9 cellular contexts compared by ENCODE assay signal in genomic region chr18:74500380-74501173, GRCh38. TPM values are rescaled to one million over a fixed set of nuclear protein-coding genes. Genes with fewer than 3 reads are reported as not detected.
DNase-seq lines count a peak whose midpoint lies in the region; ATAC-seq and TF ChIP-seq lines count a peak whose summit lies in the region.
"Not testable (repeated sequence)": the region's sequence is repeated elsewhere in the genome, so short reads cannot be mapped to it uniquely, and the experiment has no call there.
"Had no signal": no experiment of that assay in that cellular context is flagged by ENCODE, and none has a peak within 500 bp of the region (broad histone marks: within the 10 kb centered on the region; RNA-seq: fewer than 3 reads in every experiment).

No MANE protein-coding gene starts in this region.

- H2AFZ ChIP-seq in KMS-11 (ENCODE audit: low read depth), result not testable (repeated sequence)

- peak overlapping the region; percentile 70 for H3K4me2 ChIP-seq in KMS-11

- H3K36me3 ChIP-seq in KMS-11 (ENCODE audit: insufficient read depth), result peaks cover 32% of the 10 kb centered on the region; the same call in 1 of the 2 replicates
- H3K36me3 ChIP-seq in duodenal mucosa (ENCODE audit: control insufficient read depth in 1 of 2, insufficient read depth in 2 of 2, low read length in 2 of 2), result peaks cover 17 to 38% of the 10 kb centered on the region in 2 donors

- not testable (repeated sequence) for TF ChIP-seq CTCF in CD4-positive, alpha-beta T cell (IDR thresholded peaks at IDR 0.05); KMS-11 (conservative IDR thresholded peaks at IDR 0.05; ENCODE audit: low read depth, low read length); osteocyte (IDR thresholded peaks at IDR 0.05)

- H3K9ac ChIP-seq in KMS-11, result peak overlapping the region; percentile 70
- peak overlapping the region in 1 of 2 donors; percentile 23 for H3K9ac ChIP-seq in duodenal mucosa (ENCODE audit: low read depth in 1 of 2, low read length in 2 of 2)

- H3K9me3 ChIP-seq in CD4-positive, alpha-beta T cell (ENCODE audit: control insufficient read depth, low read length); duodenal mucosa (ENCODE audit: control insufficient read depth in 1 of 2, low read length in 2 of 2): not testable (repeated sequence)

- H3K27me3 Mint-ChIP-seq in CD4-positive, alpha-beta T cell; T-cell; activated naive CD4-positive, alpha-beta T cell treated with anti-CD3 and anti-CD28 coated beads, Interleukin-2, amount 50 U/mL, for 24 hours; osteocyte (ENCODE audit: unreplicated experiment): not testable (repeated sequence)

- H4K20me1 ChIP-seq in KMS-11 (ENCODE audit: insufficient read depth), result not testable (repeated sequence)

- ATAC-seq in CD4-positive, alpha-beta T cell (ENCODE audit: poor library complexity); T-cell (replicated peaks in 1 of 4): not testable (repeated sequence)

- intact Hi-C loops in CD4-positive, alpha-beta T cell (cut with DNase I, micrococcal nuclease), result loop anchor here in 1 of 2 experiments (2.0 kb wide), 1 partner anchor 354 kb away; the partner anchor contains the start of gene FBXO15

- H3K27ac ChIP-seq in CD4-positive, alpha-beta T cell (ENCODE audit: low read depth, low read length), result not testable (repeated sequence)
- peak overlapping the region; percentile 78 for H3K27ac ChIP-seq in KMS-11
- peak overlapping the region; percentile 30 for H3K27ac ChIP-seq in duodenal mucosa (ENCODE audit: low read depth, low read length)
- H3K27ac ChIP-seq in substantia nigra (ENCODE audit: low read depth, low read length, poor library complexity, severe bottlenecking), result peak overlapping the region; percentile 50

- peak overlapping the region; percentile 42 for H3K4me3 Mint-ChIP-seq in CD4-positive, alpha-beta T cell
- peak overlapping the region; percentile 37 to 96 (median 86) for H3K4me3 Mint-ChIP-seq in T-cell
- H3K4me3 Mint-ChIP-seq in activated naive CD4-positive, alpha-beta T cell treated with anti-CD3 and anti-CD28 coated beads, Interleukin-2, amount 50 U/mL, for 24 hours, result peak overlapping the region; percentile 79
- H3K4me3 Mint-ChIP-seq in osteocyte (ENCODE audit: unreplicated experiment), result not testable (repeated sequence)

- H3K4me3 ChIP-seq in KMS-11 (IDR thresholded peaks at IDR 0.05; ENCODE audit: insufficient read depth, low read depth, low read length), result not testable (repeated sequence)
- peak overlapping the region; percentile 54 to 57 for H3K4me3 ChIP-seq in duodenal mucosa (ENCODE audit: low read depth in 1 of 2, low read length in 2 of 2)

- peaks cover 51% of the 10 kb centered on the region for H3K4me1 Mint-ChIP-seq in CD4-positive, alpha-beta T cell (ENCODE audit: low read depth)
- H3K4me1 Mint-ChIP-seq in T-cell (peaks cover 52 to 59% (median 53%) of the 10 kb centered on the region in 3 donors), osteocyte (ENCODE audit: unreplicated experiment) (peaks cover 26% of the 10 kb centered on the region)
- peaks cover 62% of the 10 kb centered on the region for H3K4me1 Mint-ChIP-seq in activated naive CD4-positive, alpha-beta T cell treated with anti-CD3 and anti-CD28 coated beads, Interleukin-2, amount 50 U/mL, for 24 hours

- not testable (repeated sequence) for H3K27me3 ChIP-seq in CD4-positive, alpha-beta T cell (ENCODE audit: control insufficient read depth, insufficient read depth, low read length); KMS-11 (ENCODE audit: insufficient read depth, low read depth); duodenal mucosa (ENCODE audit: control insufficient read depth in 1 of 2, insufficient read depth in 2 of 2, low read length in 2 of 2)

- POLR2A ChIA-PET in CD4-positive, alpha-beta T cell (lab: Charles Lee), result interaction anchor here (0.6 to 2.6 kb wide), 5 partner anchors 10 to 159 kb away, joined by 3 to 16 read pairs (median 3); no protein-coding TSS in a partner anchor
- POLR2A ChIA-PET in T-cell (lab: Charles Lee), result interaction anchor here in 1 of 2 donors (0.7 kb wide), 1 partner anchor 107 kb away, joined by 3 read pairs; no protein-coding TSS in a partner anchor

- H3K36me3 Mint-ChIP-seq in CD4-positive, alpha-beta T cell (ENCODE audit: low read depth), result peaks cover 76% of the 10 kb centered on the region
- H3K36me3 Mint-ChIP-seq in T-cell (peaks cover 31% of the 10 kb centered on the region), osteocyte (ENCODE audit: unreplicated experiment) (peaks cover 21% of the 10 kb centered on the region)
- H3K36me3 Mint-ChIP-seq in activated naive CD4-positive, alpha-beta T cell treated with anti-CD3 and anti-CD28 coated beads, Interleukin-2, amount 50 U/mL, for 24 hours, result peaks cover 14% of the 10 kb centered on the region

- CTCF ChIA-PET in CD4-positive, alpha-beta T cell (lab: Charles Lee), result interaction anchor here (1.1 kb wide), 1 partner anchor 148 kb away, joined by 6 read pairs; no protein-coding TSS in a partner anchor
- CTCF ChIA-PET in T-cell (lab: Charles Lee), result interaction anchor here in 1 of 2 donors (1.3 kb wide), 1 partner anchor 147 kb away, joined by 3 read pairs; no protein-coding TSS in a partner anchor

- peak overlapping the region; percentile 97 for H3K27ac Mint-ChIP-seq in CD4-positive, alpha-beta T cell
- peak overlapping the region; percentile 64 to 69 for H3K27ac Mint-ChIP-seq in T-cell
- peak overlapping the region; percentile 91 for H3K27ac Mint-ChIP-seq in activated naive CD4-positive, alpha-beta T cell treated with anti-CD3 and anti-CD28 coated beads, Interleukin-2, amount 50 U/mL, for 24 hours
- H3K27ac Mint-ChIP-seq in osteocyte (ENCODE audit: unreplicated experiment), result peak overlapping the region; percentile 11

- DNase-seq in CD4-positive, alpha-beta T cell; T-cell; osteocyte (ENCODE audit: extremely low spot score, unreplicated experiment); substantia nigra (lab: John Stamatoyannopoulos, UW): not testable (repeated sequence)
- peak; percentile 79 for DNase-seq in kidney tubule cell (ENCODE audit: low spot score)

- H3K9me3 Mint-ChIP-seq in CD4-positive, alpha-beta T cell; T-cell; activated naive CD4-positive, alpha-beta T cell treated with anti-CD3 and anti-CD28 coated beads, Interleukin-2, amount 50 U/mL, for 24 hours; osteocyte (ENCODE audit: unreplicated experiment): not testable (repeated sequence)

- peaks cover 84% of the 10 kb centered on the region for H3K79me2 ChIP-seq in KMS-11 (ENCODE audit: insufficient read depth, low read depth)

- peaks cover 54% of the 10 kb centered on the region for H3K4me1 ChIP-seq in KMS-11 (ENCODE audit: low read depth, poor library complexity, severe bottlenecking)
- peaks cover 31 to 46% of the 10 kb centered on the region in 2 donors for H3K4me1 ChIP-seq in duodenal mucosa (ENCODE audit: control insufficient read depth in 1 of 2, insufficient read depth in 2 of 2, low read length in 2 of 2)

RNA-seq across cellular contexts. Expression of gene CNDP2, which starts 4.4 kb away (rescaled TPM):
- 10 to 100 TPM; 75.5 to 75.7 TPM for total RNA-seq in CD4-positive, alpha-beta T cell
- total RNA-seq in T-cell (100 to 1,000 TPM; 113 to 150 (median 137) TPM), osteocyte (75.2 and 78.8 TPM in 2 replicates)

RNA-seq across cellular contexts. Expression of gene CNDP1, which starts 33.7 kb away (rescaled TPM):
- total RNA-seq in CD4-positive, alpha-beta T cell, result under 1 TPM; 0.25 to 0.39 TPM
- under 1 TPM in 2 of 5 donors, not detected in 3; 0.16 to 0.76 TPM for total RNA-seq in T-cell
- not detected in 2 replicates for total RNA-seq in osteocyte
- total RNA-seq: LHCN-M2 had no signal

RNA-seq across cellular contexts. Expression of gene DIPK1C, which starts 43.5 kb away (rescaled TPM):
- total RNA-seq in CD4-positive, alpha-beta T cell, result not detected
- total RNA-seq in T-cell (not detected), osteocyte (not detected in 2 replicates)
- total RNA-seq: LHCN-M2 had no signal

Comparison
In these comparisons a context has a peak if more than half of its experiments do, and no peak if none do; other contexts are left out.
1. H3K27ac Mint-ChIP-seq: peak in every context shown above with its lines; median percentile 97 in CD4-positive, alpha-beta T cell; 91 in activated naive CD4-positive, alpha-beta T cell treated with anti-CD3 and anti-CD28 coated beads, Interleukin-2, amount 50 U/mL, for 24 hours; 66 in T-cell; 11 in osteocyte.